Comparison of ENCODE assay signal across 1 cellular context in the genomic region with DNA sequence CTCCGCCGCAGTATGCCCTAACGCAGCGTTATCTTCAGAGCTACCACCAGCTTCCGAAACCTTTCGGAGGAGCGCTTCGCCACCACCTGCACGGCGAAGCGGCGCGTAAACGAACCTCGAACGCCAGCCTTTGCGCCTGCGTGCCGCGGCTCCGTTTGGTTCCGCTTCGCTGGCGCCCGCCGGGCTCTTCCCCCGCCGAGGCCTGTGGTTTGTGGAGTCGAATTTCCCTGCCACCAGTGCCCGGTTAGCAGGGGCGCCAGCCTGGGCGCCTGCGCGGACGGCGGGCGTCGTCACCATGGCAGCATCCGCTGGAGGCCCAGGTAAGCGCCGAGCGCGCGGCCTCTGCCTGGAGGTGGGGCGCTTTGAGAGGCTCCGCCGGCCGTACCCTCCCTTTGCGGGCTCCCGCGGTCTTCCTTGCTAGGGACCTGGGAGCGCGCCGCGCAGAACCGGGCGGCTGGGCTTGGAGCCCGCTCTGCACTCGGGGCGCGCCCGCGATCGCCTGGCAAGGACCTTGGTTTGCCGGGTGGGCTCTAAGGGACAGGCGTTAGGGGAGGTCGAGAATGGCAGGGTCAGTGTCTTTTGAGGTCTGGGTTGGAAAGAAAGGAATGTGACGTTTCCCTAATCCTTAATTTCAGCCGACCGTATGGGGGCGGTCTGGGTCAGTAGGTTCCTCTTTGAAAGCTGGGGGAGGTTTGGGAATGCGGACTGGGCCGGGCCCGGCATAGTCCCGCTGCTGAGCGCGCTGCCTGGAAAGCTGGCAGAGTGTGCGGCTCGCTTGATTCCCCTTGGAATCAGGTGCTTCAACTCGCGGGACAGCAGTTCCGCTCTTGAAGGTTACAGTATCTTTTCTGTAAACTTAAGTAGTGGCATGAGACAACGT.
TF ChIP-seq lines count a peak whose summit lies in the region.

A gene with protein sequence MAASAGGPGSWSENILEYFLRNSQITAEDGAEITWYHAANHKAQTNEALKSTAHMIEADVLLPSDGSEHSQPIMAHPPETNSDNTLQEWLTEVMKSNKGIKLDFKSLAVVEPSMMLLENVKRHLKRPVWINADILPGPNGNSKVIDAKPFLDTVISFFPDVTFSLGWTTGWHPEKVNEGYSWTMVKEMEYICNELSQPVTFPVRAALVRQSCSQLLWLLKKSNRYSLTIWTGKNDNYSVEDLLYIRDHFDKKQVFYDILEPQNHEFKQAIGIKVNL (plus strand): TSS at position 272 of the 880 bp plus-strand sequence. CDS start 24 bp downstream, at position 296.

TF ChIP-seq in HepG2, 621 proteins besides CTCF, POLR2A, EP300 and RAD21 (continued from another document and continues in another):
- TF ChIP-seq, protein P1, sequence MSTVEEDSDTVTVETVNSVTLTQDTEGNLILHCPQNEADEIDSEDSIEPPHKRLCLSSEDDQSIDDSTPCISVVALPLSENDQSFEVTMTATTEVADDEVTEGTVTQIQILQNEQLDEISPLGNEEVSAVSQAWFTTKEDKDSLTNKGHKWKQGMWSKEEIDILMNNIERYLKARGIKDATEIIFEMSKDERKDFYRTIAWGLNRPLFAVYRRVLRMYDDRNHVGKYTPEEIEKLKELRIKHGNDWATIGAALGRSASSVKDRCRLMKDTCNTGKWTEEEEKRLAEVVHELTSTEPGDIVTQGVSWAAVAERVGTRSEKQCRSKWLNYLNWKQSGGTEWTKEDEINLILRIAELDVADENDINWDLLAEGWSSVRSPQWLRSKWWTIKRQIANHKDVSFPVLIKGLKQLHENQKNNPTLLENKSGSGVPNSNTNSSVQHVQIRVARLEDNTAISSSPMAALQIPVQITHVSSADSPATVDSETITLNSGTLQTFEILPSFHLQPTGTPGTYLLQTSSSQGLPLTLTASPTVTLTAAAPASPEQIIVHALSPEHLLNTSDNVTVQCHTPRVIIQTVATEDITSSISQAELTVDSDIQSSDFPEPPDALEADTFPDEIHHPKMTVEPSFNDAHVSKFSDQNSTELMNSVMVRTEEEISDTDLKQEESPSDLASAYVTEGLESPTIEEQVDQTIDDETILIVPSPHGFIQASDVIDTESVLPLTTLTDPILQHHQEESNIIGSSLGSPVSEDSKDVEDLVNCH (CRISPR knock-in tag; IDR thresholded peaks at IDR 0.05): no peak
- TF ChIP-seq ZNF646 (CRISPR knock-in tag; IDR thresholded peaks at IDR 0.05) (no peak), PBX3 (CRISPR knock-in tag; IDR thresholded peaks at IDR 0.05; ENCODE audit: borderline replicate concordance) (peak; percentile 35; the same call in 1 of the 2 replicates), NCOA1 (CRISPR knock-in tag; IDR thresholded peaks at IDR 0.05) (peak; percentile 18; the same call in 1 of the 2 replicates), TSC22D2 (CRISPR knock-in tag; IDR thresholded peaks at IDR 0.05; ENCODE audit: borderline replicate concordance) (0 out of 2 replicates have a peak, but pooled peaks have one; percentile 27), MATR3 (CRISPR knock-in tag; IDR thresholded peaks at IDR 0.05) (no peak), HNRNPLL (IDR thresholded peaks at IDR 0.05; ENCODE audit: low read depth, low read length, poor library complexity, severe bottlenecking) (peak; percentile 94), ELF4 (CRISPR knock-in tag; IDR thresholded peaks at IDR 0.05; ENCODE audit: borderline replicate concordance) (no peak), HDAC1 (CRISPR knock-in tag; IDR thresholded peaks at IDR 0.05) (peak; percentile 94), MAFF (IDR thresholded peaks at IDR 0.05; ENCODE audit: low read depth, low read length) (no peak), NCOA2 (CRISPR knock-in tag; IDR thresholded peaks at IDR 0.05) (no peak), NFE2L1 (CRISPR knock-in tag; IDR thresholded peaks at IDR 0.05; ENCODE audit: borderline replicate concordance) (no peak), ZNF629 (CRISPR knock-in tag; conservative IDR thresholded peaks at IDR 0.05) (0 out of 2 replicates have a peak, but pooled peaks have one; percentile 11), U2AF2 (IDR thresholded peaks at IDR 0.05; ENCODE audit: low read depth, low read length) (no peak), ZNF660 (CRISPR knock-in tag; IDR thresholded peaks at IDR 0.05; ENCODE audit: borderline replicate concordance, low read depth) (no peak), AKAP8 (CRISPR knock-in tag; IDR thresholded peaks at IDR 0.05) (no peak), DR1 (CRISPR knock-in tag; IDR thresholded peaks at IDR 0.05) (peak; percentile 70), ZNF232 (CRISPR knock-in tag; IDR thresholded peaks at IDR 0.05; ENCODE audit: borderline replicate concordance) (peak; percentile 62; the same call in 1 of the 2 replicates), ZNF569 (CRISPR knock-in tag; IDR thresholded peaks at IDR 0.05; ENCODE audit: borderline replicate concordance) (no peak), ZFYVE20 (CRISPR knock-in tag; IDR thresholded peaks at IDR 0.05; ENCODE audit: borderline replicate concordance, low read depth) (peak; percentile 41; the same call in 1 of the 2 replicates), ZNF331 (CRISPR knock-in tag; IDR thresholded peaks at IDR 0.05) (peak; percentile 78; the same call in 1 of the 2 replicates), CREB3 (CRISPR knock-in tag; IDR thresholded peaks at IDR 0.05) (peak; percentile 47; the same call in 1 of the 2 replicates), MTA3 (CRISPR knock-in tag; IDR thresholded peaks at IDR 0.05) (no peak), ZNF556 (CRISPR knock-in tag; IDR thresholded peaks at IDR 0.05; ENCODE audit: borderline replicate concordance) (peak; percentile 72), ATF4 (CRISPR knock-in tag; IDR thresholded peaks at IDR 0.05) (0 out of 4 replicates have a peak, but pooled peaks of 1 of the 2 experiments have one; percentile 25), TGIF2 (CRISPR knock-in tag; IDR thresholded peaks at IDR 0.05) (no peak; the same call in 1 of the 2 replicates), ZSCAN31 (CRISPR knock-in tag; IDR thresholded peaks at IDR 0.05; ENCODE audit: low read depth) (peak; percentile 41; the same call in 1 of the 2 replicates), SYNCRIP (IDR thresholded peaks at IDR 0.05; ENCODE audit: insufficient read depth, low read depth, low read length) (no peak), ZNF333 (CRISPR knock-in tag; IDR thresholded peaks at IDR 0.05; ENCODE audit: borderline replicate concordance) (no peak; the same call in 1 of the 2 replicates), ZNF367 (CRISPR knock-in tag; IDR thresholded peaks at IDR 0.05; ENCODE audit: borderline replicate concordance) (no peak), TOPORS (CRISPR knock-in tag; IDR thresholded peaks at IDR 0.05) (peak; percentile 89), ZNF12 (CRISPR knock-in tag; IDR thresholded peaks at IDR 0.05) (peak; percentile 18; the same call in 1 of the 2 replicates), ZBTB4 (CRISPR knock-in tag; IDR thresholded peaks at IDR 0.05; ENCODE audit: borderline replicate concordance) (no peak), PTBP1 (IDR thresholded peaks at IDR 0.05; ENCODE audit: low read depth, low read length, poor library complexity, severe bottlenecking) (no peak), PHF21A (CRISPR knock-in tag; IDR thresholded peaks at IDR 0.05) (peak; percentile 75; the same call in 1 of the 2 replicates), TP53 (CRISPR knock-in tag; conservative IDR thresholded peaks at IDR 0.05) (no peak)
- TF ChIP-seq, protein P2, sequence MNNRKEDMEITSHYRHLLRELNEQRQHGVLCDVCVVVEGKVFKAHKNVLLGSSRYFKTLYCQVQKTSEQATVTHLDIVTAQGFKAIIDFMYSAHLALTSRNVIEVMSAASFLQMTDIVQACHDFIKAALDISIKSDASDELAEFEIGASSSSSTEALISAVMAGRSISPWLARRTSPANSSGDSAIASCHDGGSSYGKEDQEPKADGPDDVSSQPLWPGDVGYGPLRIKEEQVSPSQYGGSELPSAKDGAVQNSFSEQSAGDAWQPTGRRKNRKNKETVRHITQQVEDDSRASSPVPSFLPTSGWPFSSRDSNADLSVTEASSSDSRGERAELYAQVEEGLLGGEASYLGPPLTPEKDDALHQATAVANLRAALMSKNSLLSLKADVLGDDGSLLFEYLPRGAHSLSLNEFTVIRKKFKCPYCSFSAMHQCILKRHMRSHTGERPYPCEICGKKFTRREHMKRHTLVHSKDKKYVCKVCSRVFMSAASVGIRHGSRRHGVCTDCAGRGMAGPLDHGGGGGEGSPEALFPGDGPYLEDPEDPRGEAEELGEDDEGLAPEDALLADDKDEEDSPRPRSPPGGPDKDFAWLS (CRISPR knock-in tag; IDR thresholded peaks at IDR 0.05; ENCODE audit: borderline replicate concordance): 0 out of 2 replicates have a peak, but pooled peaks have one; percentile 26
